In genomic region chr19:48921721-48922500, GRCh38 we compare ENCODE assay signal across 1 cellular context.
TF ChIP-seq lines count a peak whose summit lies in the region.

No MANE protein-coding gene starts in this region.

TF ChIP-seq in GM12878, 131 proteins besides CTCF, POLR2A, EP300 and RAD21:
- no peak for TF ChIP-seq TBL1XR1 (IDR thresholded peaks at IDR 0.05; ENCODE audit: low read depth, low read length)
- TF ChIP-seq EED (IDR thresholded peaks at IDR 0.05; ENCODE audit: low read depth): no peak
- TF ChIP-seq SREBF1 (IDR thresholded peaks at IDR 0.05; ENCODE audit: low read length): no peak
- TF ChIP-seq RCOR1 (conservative IDR thresholded peaks at IDR 0.05; ENCODE audit: low read depth, low read length): no peak
- no peak for TF ChIP-seq SREBF2 (IDR thresholded peaks at IDR 0.05; ENCODE audit: low read length)
- TF ChIP-seq KLF5 (IDR thresholded peaks at IDR 0.05; ENCODE audit: partially characterized antibody): no peak
- TF ChIP-seq, protein P1, sequence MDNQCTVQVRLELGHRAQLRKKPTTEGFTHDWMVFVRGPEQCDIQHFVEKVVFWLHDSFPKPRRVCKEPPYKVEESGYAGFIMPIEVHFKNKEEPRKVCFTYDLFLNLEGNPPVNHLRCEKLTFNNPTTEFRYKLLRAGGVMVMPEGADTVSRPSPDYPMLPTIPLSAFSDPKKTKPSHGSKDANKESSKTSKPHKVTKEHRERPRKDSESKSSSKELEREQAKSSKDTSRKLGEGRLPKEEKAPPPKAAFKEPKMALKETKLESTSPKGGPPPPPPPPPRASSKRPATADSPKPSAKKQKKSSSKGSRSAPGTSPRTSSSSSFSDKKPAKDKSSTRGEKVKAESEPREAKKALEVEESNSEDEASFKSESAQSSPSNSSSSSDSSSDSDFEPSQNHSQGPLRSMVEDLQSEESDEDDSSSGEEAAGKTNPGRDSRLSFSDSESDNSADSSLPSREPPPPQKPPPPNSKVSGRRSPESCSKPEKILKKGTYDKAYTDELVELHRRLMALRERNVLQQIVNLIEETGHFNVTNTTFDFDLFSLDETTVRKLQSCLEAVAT (IDR thresholded peaks at IDR 0.05): no peak
- TF ChIP-seq GATAD2B (conservative IDR thresholded peaks at IDR 0.05; ENCODE audit: low read depth): no peak
- no peak for TF ChIP-seq CHD4 (IDR thresholded peaks at IDR 0.05)
